ENCODE assay signal across 9 cellular contexts in genomic region chr16:67326115-67326471, GRCh38. TPM values are rescaled to one million over a fixed set of nuclear protein-coding genes. Genes with fewer than 3 reads are reported as not detected.
DNase-seq lines count a peak whose midpoint lies in the region; ATAC-seq lines count a peak whose summit lies in the region.
"Had no signal": no experiment of that assay in that cellular context is flagged by ENCODE, and none has a peak within 500 bp of the region (broad histone marks: within the 10 kb centered on the region; RNA-seq: fewer than 3 reads in every experiment).

No MANE protein-coding gene starts in this region.

- no peaks in the 10 kb centered on the region for H3K36me3 Mint-ChIP-seq in natural killer cell treated with Interleukin-12 subunit alpha and Interleukin-12 subunit beta and Interleukin-15 and Interleukin-18, amount 100 ng/mL, for 72 hours

- H3K4me1 ChIP-seq in ACC112 (ENCODE audit: control insufficient read depth, insufficient read depth, low read length, unreplicated experiment): peaks cover 18% of the 10 kb centered on the region
- no peaks in the 10 kb centered on the region for H3K4me1 ChIP-seq in HUES64 (ENCODE audit: insufficient read depth, low read length)
- peaks cover 5 to 7% of the 10 kb centered on the region in 2 donors for H3K4me1 ChIP-seq in duodenal mucosa (ENCODE audit: control insufficient read depth in 1 of 2, insufficient read depth in 2 of 2, low read length in 2 of 2)

- H3K9me3 Mint-ChIP-seq in natural killer cell treated with Interleukin-12 subunit alpha and Interleukin-12 subunit beta and Interleukin-15 and Interleukin-18, amount 100 ng/mL, for 72 hours: no peaks in the 10 kb centered on the region

- no peaks in the 10 kb centered on the region for H3K79me2 ChIP-seq in ACC112 (ENCODE audit: control insufficient read depth, insufficient read depth, low read length, unreplicated experiment)

- H3K27me3 ChIP-seq in ACC112 (ENCODE audit: insufficient read depth, low read length): peaks cover 6% of the 10 kb centered on the region; the same call in 1 of the 2 replicates
- peaks cover 26% of the 10 kb centered on the region; the same call in 1 of the 2 replicates for H3K27me3 ChIP-seq in HUES64 (ENCODE audit: insufficient read depth, low read length)
- peaks cover 3 to 8% of the 10 kb centered on the region in 2 donors for H3K27me3 ChIP-seq in duodenal mucosa (ENCODE audit: control insufficient read depth in 1 of 2, insufficient read depth in 2 of 2, low read length in 2 of 2)

- peak in 1 of 2 donors; percentile 25 for ATAC-seq in natural killer cell treated with Interleukin-12 subunit alpha and Interleukin-12 subunit beta and Interleukin-15 and Interleukin-18, amount 100 ng/mL, for 72 hours
- no peak for ATAC-seq in GM19455 (IDR thresholded peaks at IDR 0.05; ENCODE audit: unreplicated experiment)

- H3K9ac ChIP-seq in HUES64 (ENCODE audit: low read depth, low read length): peak overlapping the region; percentile 63; the same call in 1 of the 2 replicates
- H3K9ac ChIP-seq in duodenal mucosa (ENCODE audit: low read depth in 1 of 2, low read length in 2 of 2): peak overlapping the region; percentile 12 to 59

- H3K9me3 ChIP-seq in HUES64 (ENCODE audit: insufficient read depth, low read depth, low read length) (no peaks in the 10 kb centered on the region), duodenal mucosa (ENCODE audit: control insufficient read depth in 1 of 2, low read length in 2 of 2) (no peaks in the 10 kb centered on the region)

- peak overlapping the region; percentile 94 for H3K4me3 Mint-ChIP-seq in natural killer cell treated with Interleukin-12 subunit alpha and Interleukin-12 subunit beta and Interleukin-15 and Interleukin-18, amount 100 ng/mL, for 72 hours

- WGBS in HUES64: 62% methylated on average over 11 of the region's 11 CpGs

- H3K27ac Mint-ChIP-seq in natural killer cell treated with Interleukin-12 subunit alpha and Interleukin-12 subunit beta and Interleukin-15 and Interleukin-18, amount 100 ng/mL, for 72 hours: peak overlapping the region; percentile 55 to 84

- peak overlapping the region; percentile 94 for H2AFZ ChIP-seq in ACC112 (ENCODE audit: low read length, unreplicated experiment)

- H3K36me3 ChIP-seq in ACC112 (ENCODE audit: insufficient read depth, low read length) (no peaks in the 10 kb centered on the region), HUES64 (ENCODE audit: insufficient read depth, low read length) (no peaks in the 10 kb centered on the region), duodenal mucosa (ENCODE audit: control insufficient read depth in 1 of 2, insufficient read depth in 2 of 2, low read length in 2 of 2) (no peaks in the 10 kb centered on the region)

- H3K27ac ChIP-seq in ACC112 (ENCODE audit: low read depth, low read length) (no peak overlapping the region), HUES64 (ENCODE audit: low read depth, low read length) (no peak overlapping the region), duodenal mucosa (ENCODE audit: low read depth, low read length) (no peak overlapping the region)

- no peak for DNase-seq in natural killer cell treated with Interleukin-12 subunit alpha and Interleukin-12 subunit beta and Interleukin-15 and Interleukin-18, amount 100 ng/mL, for 72 hours (ENCODE audit: low spot score)
- DNase-seq in NCI-H82 (lab: John Stamatoyannopoulos, UW) (no peak), NCI-H1105 treated with DMSO at 0.1 percent for 48 hours (lab: John Stamatoyannopoulos, UW) (no peak), kidney tubule cell (ENCODE audit: low spot score) (no peak)
- DNase-seq: GF-D8 had no signal

- peaks cover 13 to 16% of the 10 kb centered on the region in 2 donors for H3K4me1 Mint-ChIP-seq in natural killer cell treated with Interleukin-12 subunit alpha and Interleukin-12 subunit beta and Interleukin-15 and Interleukin-18, amount 100 ng/mL, for 72 hours (ENCODE audit: low read depth in 2 of 2)

- H3K27me3 Mint-ChIP-seq in natural killer cell treated with Interleukin-12 subunit alpha and Interleukin-12 subunit beta and Interleukin-15 and Interleukin-18, amount 100 ng/mL, for 72 hours: peaks cover 17 to 26% of the 10 kb centered on the region in 2 donors

- H3K4me3 ChIP-seq in ACC112 (ENCODE audit: low read depth, low read length) (peak overlapping the region; percentile 78), HUES64 (ENCODE audit: low read length) (peak overlapping the region; percentile 58), duodenal mucosa (ENCODE audit: low read depth in 1 of 2, low read length in 2 of 2) (peak overlapping the region; percentile 61 to 67)

RNA-seq across cellular contexts. Expression of gene KCTD19, which starts 0.4 kb away (rescaled TPM):
- polyA plus RNA-seq in HUES64 (2013, experiment 1 of 2): 0.25 TPM
- 0.57 TPM for polyA plus RNA-seq in HUES64 (2013, experiment 2 of 2)
- under 1 TPM in 1 of 2 donors, not detected in 1; 0.67 TPM for total RNA-seq in natural killer cell treated with Interleukin-12 subunit alpha and Interleukin-12 subunit beta and Interleukin-15 and Interleukin-18, amount 100 ng/mL, for 72 hours

RNA-seq across cellular contexts. Expression of gene LRRC36, which starts 0.5 kb away (rescaled TPM):
- polyA plus RNA-seq in HUES64 (2013, experiment 1 of 2): not detected
- polyA plus RNA-seq in HUES64 (2013, experiment 2 of 2): not detected
- under 1 TPM in 1 of 2 donors, not detected in 1; 0.61 TPM for total RNA-seq in natural killer cell treated with Interleukin-12 subunit alpha and Interleukin-12 subunit beta and Interleukin-15 and Interleukin-18, amount 100 ng/mL, for 72 hours

RNA-seq across cellular contexts. Expression of gene PLEKHG4, which starts 46.8 kb away (rescaled TPM):
- polyA plus RNA-seq in HUES64 (2013, experiment 1 of 2): 1.6 TPM
- 3.6 TPM for polyA plus RNA-seq in HUES64 (2013, experiment 2 of 2)
- 1 to 10 TPM; 5.8 to 8.7 TPM for total RNA-seq in natural killer cell treated with Interleukin-12 subunit alpha and Interleukin-12 subunit beta and Interleukin-15 and Interleukin-18, amount 100 ng/mL, for 72 hours
